Comparison of ENCODE assay signal across 1 cellular context in the genomic region with DNA sequence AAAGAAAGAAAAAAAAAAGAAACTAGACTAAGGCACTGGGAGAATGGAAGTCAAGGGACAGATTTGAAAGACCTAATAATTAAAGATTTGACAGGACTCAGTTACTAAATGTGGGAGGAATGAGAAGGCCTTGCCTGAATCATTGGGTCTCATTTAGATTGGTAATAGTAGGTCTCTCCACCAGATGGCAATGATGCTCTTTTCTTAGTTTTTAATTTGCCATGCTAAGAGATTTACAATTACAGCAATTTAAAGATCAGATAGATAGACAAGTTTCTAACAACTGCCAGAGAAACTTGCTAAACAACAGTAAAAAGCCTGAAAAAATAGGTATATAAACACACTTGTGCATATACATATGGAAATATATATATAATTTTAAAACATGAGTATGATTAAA.
A peak's percentile ranks its signal among the peaks of the same experiment; 100 is the strongest.
TF ChIP-seq lines count a peak whose summit lies in the region.

No MANE protein-coding gene starts in this region.

TF ChIP-seq in K562, 482 proteins besides CTCF, POLR2A, EP300 and RAD21 (continued from another document):
- TF ChIP-seq, protein P1, sequence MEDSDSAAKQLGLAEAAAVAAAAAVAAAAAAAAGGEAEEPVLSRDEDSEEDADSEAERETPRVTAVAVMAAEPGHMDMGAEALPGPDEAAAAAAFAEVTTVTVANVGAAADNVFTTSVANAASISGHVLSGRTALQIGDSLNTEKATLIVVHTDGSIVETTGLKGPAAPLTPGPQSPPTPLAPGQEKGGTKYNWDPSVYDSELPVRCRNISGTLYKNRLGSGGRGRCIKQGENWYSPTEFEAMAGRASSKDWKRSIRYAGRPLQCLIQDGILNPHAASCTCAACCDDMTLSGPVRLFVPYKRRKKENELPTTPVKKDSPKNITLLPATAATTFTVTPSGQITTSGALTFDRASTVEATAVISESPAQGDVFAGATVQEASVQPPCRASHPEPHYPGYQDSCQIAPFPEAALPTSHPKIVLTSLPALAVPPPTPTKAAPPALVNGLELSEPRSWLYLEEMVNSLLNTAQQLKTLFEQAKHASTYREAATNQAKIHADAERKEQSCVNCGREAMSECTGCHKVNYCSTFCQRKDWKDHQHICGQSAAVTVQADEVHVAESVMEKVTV (CRISPR knock-in tag; IDR thresholded peaks at IDR 0.05) = 0 out of 2 replicates have a peak, but pooled peaks have one; percentile 24
- TF ChIP-seq FIP1L1 (IDR thresholded peaks at IDR 0.05; ENCODE audit: low read depth, low read length, poor library complexity, severe bottlenecking) (no peak), SMC3 (conservative IDR thresholded peaks at IDR 0.05; ENCODE audit: insufficient read depth, low read depth, low read length) (peak; percentile 48; the same call in 1 of the 2 replicates)
TF ChIP-seq in K562: peak in this region for 2.
